ENCODE assay signal across 27 cellular contexts in genomic region chr3:67311440-67311839, GRCh38.
"Had no signal": no experiment of that assay in that cellular context is flagged by ENCODE, and none has a peak within 500 bp of the region (broad histone marks: within the 10 kb centered on the region; RNA-seq: fewer than 3 reads in every experiment).

No MANE protein-coding gene starts in this region.

- ATAC-seq: heart left ventricle; left colon; left lung; lower lobe of right lung; natural killer cell treated with Interleukin-12 subunit alpha and Interleukin-12 subunit beta and Interleukin-15 and Interleukin-18, amount 100 ng/mL, for 72 hours; right lobe of liver; stimulated activated memory B cell treated with anti-CD40 and anti-IgM and Interleukin-4, amounts not matched to agents 10 μg/mL and 1 μg/mL and 100 μg/mL, for 72 hours had no signal

- H3K4me3 Mint-ChIP-seq: mesothelial cell of epicardium; naive B cell; natural killer cell treated with Interleukin-12 subunit alpha and Interleukin-12 subunit beta and Interleukin-15 and Interleukin-18, amount 100 ng/mL, for 72 hours; stimulated activated memory B cell treated with anti-CD40 and anti-IgM and Interleukin-4, amounts not matched to agents 10 μg/mL and 1 μg/mL and 100 μg/mL, for 72 hours had no signal

- H3K9me3 Mint-ChIP-seq: mesothelial cell of epicardium had no signal

- H3K36me3 ChIP-seq: heart left ventricle, left lung, lower lobe of right lung, ovary, right atrium auricular region, right lobe of liver, stomach, thyroid gland, transverse colon, vagina had no signal

- H3K27me3 ChIP-seq: heart left ventricle, left lung, ovary, right atrium auricular region, right lobe of liver, stomach, testis, thyroid gland, transverse colon, vagina had no signal

- H3K4me2 ChIP-seq: smooth muscle cell had no signal

- H3K27ac Mint-ChIP-seq: mesothelial cell of epicardium; naive B cell; natural killer cell treated with Interleukin-12 subunit alpha and Interleukin-12 subunit beta and Interleukin-15 and Interleukin-18, amount 100 ng/mL, for 72 hours; progenitor cell of endocrine pancreas; stimulated activated memory B cell treated with anti-CD40 and anti-IgM and Interleukin-4, amounts not matched to agents 10 μg/mL and 1 μg/mL and 100 μg/mL, for 72 hours had no signal

- H3K27me3 Mint-ChIP-seq: progenitor cell of endocrine pancreas; stimulated activated memory B cell treated with anti-CD40 and anti-IgM and Interleukin-4, amounts not matched to agents 10 μg/mL and 1 μg/mL and 100 μg/mL, for 72 hours had no signal

- H3K4me1 ChIP-seq: heart left ventricle, left lung, lower lobe of right lung, right atrium auricular region, right lobe of liver, stomach, testis, thyroid gland, transverse colon, vagina had no signal

- H3K36me3 Mint-ChIP-seq: mesothelial cell of epicardium; naive B cell; natural killer cell treated with Interleukin-12 subunit alpha and Interleukin-12 subunit beta and Interleukin-15 and Interleukin-18, amount 100 ng/mL, for 72 hours; stimulated activated memory B cell treated with anti-CD40 and anti-IgM and Interleukin-4, amounts not matched to agents 10 μg/mL and 1 μg/mL and 100 μg/mL, for 72 hours had no signal

- H3K27ac ChIP-seq: heart left ventricle, left lung, lower lobe of right lung, ovary, right atrium auricular region, right lobe of liver, stomach, testis, thyroid gland, transverse colon, vagina had no signal

- DNase-seq: heart left ventricle; hypothalamus; kidney; left colon; left lung; lower lobe of right lung; mammary epithelial cell; mesenchymal stem cell; naive B cell; ovary; right lobe of liver; stimulated activated CD4-positive, alpha-beta T cell treated with anti-CD3 and anti-CD28 coated beads, Interleukin-1b, Interleukin-23, amount 100 ng/mL, for 48 hours; stimulated activated CD4-positive, alpha-beta T cell treated with anti-CD3 and anti-CD28 coated beads, Interleukin-2, amount 100 ng/mL, for 48 hours; stimulated activated CD4-positive, alpha-beta T cell treated with anti-CD3 and anti-CD28 coated beads, Interleukin-4, amount 100 ng/mL, for 4 hours; stimulated activated CD8-positive, alpha-beta memory T cell treated with anti-CD3 and anti-CD28 coated beads, Interleukin-4, amount 100 ng/mL, for 48 hours; stimulated activated naive CD4-positive, alpha-beta T cell treated with Interleukin-2 at 50 U/mL for 16 hours; stomach; testis; thyroid gland; transverse colon had no signal

- H3K9me3 ChIP-seq: heart left ventricle, left lung, lower lobe of right lung, ovary, right atrium auricular region, right lobe of liver, stomach, testis, thyroid gland, transverse colon, vagina had no signal

- H3K4me1 Mint-ChIP-seq: naive B cell; stimulated activated memory B cell treated with anti-CD40 and anti-IgM and Interleukin-4, amounts not matched to agents 10 μg/mL and 1 μg/mL and 100 μg/mL, for 72 hours had no signal

- H3K4me3 ChIP-seq: heart left ventricle, left lung, lower lobe of right lung, ovary, right atrium auricular region, right lobe of liver, smooth muscle cell, stomach, testis, thyroid gland, transverse colon, vagina had no signal
